18 cellular contexts compared by ENCODE assay signal in the genomic region with DNA sequence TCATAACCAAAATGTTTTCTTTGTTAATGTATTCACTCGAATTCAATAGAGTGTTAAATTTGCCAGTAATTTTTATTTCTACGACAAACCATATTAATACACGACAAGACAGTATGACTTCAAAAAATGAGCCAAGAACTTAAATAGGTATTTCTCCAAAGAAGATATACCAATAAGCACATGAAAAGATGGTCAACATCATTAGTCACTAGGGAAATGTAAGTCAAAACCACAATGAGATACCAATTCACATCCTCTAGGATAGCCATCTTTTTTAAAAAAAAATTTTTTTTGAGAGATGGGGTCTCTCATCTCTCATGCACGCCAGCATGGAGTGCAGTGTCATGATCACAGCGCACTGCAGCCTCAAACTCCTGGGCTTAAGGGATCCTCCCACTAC. TPM values are rescaled to one million over a fixed set of nuclear protein-coding genes. Genes with fewer than 3 reads are reported as not detected.
DNase-seq lines count a peak whose midpoint lies in the region; ATAC-seq, FAIRE-seq and TF ChIP-seq lines count a peak whose summit lies in the region.
"Had no signal": no experiment of that assay in that cellular context is flagged by ENCODE, and none has a peak within 500 bp of the region (broad histone marks: within the 10 kb centered on the region; RNA-seq: fewer than 3 reads in every experiment).

No MANE protein-coding gene starts in this region.

- no peak for FAIRE-seq in GM12878 (lab: Jason Lieb, UNC)
- no peak for FAIRE-seq in pancreas (lab: Jason Lieb, UNC)
- FAIRE-seq: GM12891, GM19239, H1 had no signal

- H2AFZ ChIP-seq in SK-N-SH (ENCODE audit: low read depth): no peak overlapping the region
- H2AFZ ChIP-seq in GM12878 (ENCODE audit: control insufficient read depth, low read depth, low read length): no peak overlapping the region

- TF ChIP-seq CTCF in SK-N-SH (IDR thresholded peaks at IDR 0.05): no peak
- no peak for TF ChIP-seq CTCF in GM12878 (IDR thresholded peaks at IDR 0.05 in 2 of 3, conservative IDR thresholded peaks at IDR 0.05 in 1 of 3; ENCODE audit: control insufficient read depth in 2 of 3, extremely low read depth in 1 of 3, insufficient read depth in 1 of 3, low read depth in 3 of 3, low read length in 3 of 3)
- no peak for TF ChIP-seq CTCF in pancreas (IDR thresholded peaks at IDR 0.05)

- ATAC-seq in SK-N-SH treated with all-trans-retinoic acid at 6 μM for 48 hours (no peak), GM12878 (no peak), pancreas (no peak)

- H3K36me3 ChIP-seq in SK-N-SH (replicated peaks in 1 of 2; ENCODE audit: control insufficient read depth in 1 of 2, insufficient read depth in 2 of 2, low read length in 1 of 2): no peaks in the 10 kb centered on the region
- no peaks in the 10 kb centered on the region for H3K36me3 ChIP-seq in GM12878 (ENCODE audit: control insufficient read depth in 2 of 2, insufficient read depth in 2 of 2, low read length in 1 of 2)
- H3K36me3 ChIP-seq in pancreas: no peaks in the 10 kb centered on the region
- H3K36me3 ChIP-seq in HAP-1 (replicated peaks): no peaks in the 10 kb centered on the region
- H3K36me3 ChIP-seq: BLaER1 had no signal

- CTCF ChIA-PET in SK-N-SH (lab: Yijun Ruan, JAX): no interaction called here
- CTCF ChIA-PET in GM12878 (lab: Yijun Ruan, JAX): interaction anchor here (0.7 kb wide), 1 partner anchor 18 kb away, joined by 3 read pairs; no protein-coding TSS in a partner anchor

- H4K20me1 ChIP-seq in SK-N-SH (ENCODE audit: insufficient read depth): no peaks in the 10 kb centered on the region
- H4K20me1 ChIP-seq in GM12878 (ENCODE audit: control insufficient read depth, insufficient read depth): no peaks in the 10 kb centered on the region
- H4K20me1 ChIP-seq: BLaER1 had no signal

- SMC1A ChIA-PET in GM12878 (lab: Charles Lee; ENCODE audit: uncharacterized antibody, unreplicated experiment): no interaction called here

- WGBS in SK-N-SH (ENCODE audit: low lambda C conversion rate): 63% methylated on average over 5 of the region's 5 CpGs
- 48% methylated on average over 5 of the region's 5 CpGs for WGBS in GM12878 (ENCODE audit: insufficient coverage, insufficient replicate concordance, low lambda C conversion rate, missing lambda C conversion rate)
- 61 to 66% methylated on average over 5 of the region's 5 CpGs for WGBS in pancreas, 2 donors

- H3K27ac ChIP-seq in SK-N-SH (ENCODE audit: low read depth in 2 of 2, low read length in 1 of 2) (no peak overlapping the region), GM12878 (ENCODE audit: control insufficient read depth, insufficient read depth) (no peak overlapping the region), pancreas (no peak overlapping the region)
- H3K27ac ChIP-seq: 22Rv1, BLaER1 had no signal

- no peak for TF ChIP-seq EP300 in SK-N-SH (IDR thresholded peaks at IDR 0.05; ENCODE audit: borderline replicate concordance in 1 of 2, low read depth in 1 of 2, low read length in 1 of 2)
- no peak for TF ChIP-seq EP300 in GM12878 (IDR thresholded peaks at IDR 0.05; ENCODE audit: borderline replicate concordance in 1 of 2, control insufficient read depth in 1 of 2, low read depth in 2 of 2, low read length in 2 of 2)

- no peak overlapping the region for H3K4me2 ChIP-seq in SK-N-SH
- no peak overlapping the region for H3K4me2 ChIP-seq in GM12878 (ENCODE audit: control insufficient read depth, insufficient read depth)
- H3K4me2 ChIP-seq: BLaER1 had no signal

- TF ChIP-seq POLR2A in GM12878 (IDR thresholded peaks at IDR 0.05; ENCODE audit: low read depth, low read length): no peak

- no peak overlapping the region for H3K9ac ChIP-seq in SK-N-SH
- no peak overlapping the region for H3K9ac ChIP-seq in GM12878 (ENCODE audit: control insufficient read depth, insufficient read depth, low read length)
- H3K9ac ChIP-seq: BLaER1 had no signal

- no TSS peak for BruUV-seq in GM12878 (replicated peaks; lab: Mats Ljungman, UMichigan)

- DNase-seq in SK-N-SH (no peak), OCI-M1 (lab: John Stamatoyannopoulos, UW) (peak; percentile 41), GM12878 (ENCODE audit: low read depth, low spot score) (no peak), mesenteric fat pad (ENCODE audit: low spot score) (no peak), pancreas (no peak), HAP-1 (ENCODE audit: low spot score in 2 of 2) (no peak)
- DNase-seq: CD4-positive, alpha-beta memory T cell; DMS153; DMS79; H9 had no signal

- no peaks in the 10 kb centered on the region for H3K9me2 ChIP-seq in SK-N-SH

- no peaks in the 10 kb centered on the region for H3F3A ChIP-seq in SK-N-SH (replicated peaks; ENCODE audit: insufficient read depth)

- TF ChIP-seq RAD21 in SK-N-SH (IDR thresholded peaks at IDR 0.05; ENCODE audit: low read length) (no peak), GM12878 (IDR thresholded peaks at IDR 0.05; ENCODE audit: insufficient read depth, low read depth, low read length) (no peak)

- POLR2A ChIA-PET in SK-N-SH (lab: Yijun Ruan, JAX): no interaction called here
- POLR2A ChIA-PET in GM12878 (lab: Charles Lee): no interaction called here

- intact Hi-C loops in GM12878 (cut with micrococcal nuclease; ENCODE audit: unreplicated experiment): no loop called here
- intact Hi-C loops in pancreas (cut with DNase I): no loop called here

- H3K4me3 ChIP-seq in SK-N-SH (ENCODE audit: low read depth in 2 of 2, low read length in 1 of 2) (no peak overlapping the region), GM12878 (no peak overlapping the region), pancreas (no peak overlapping the region), HAP-1 (no peak overlapping the region)
- H3K4me3 ChIP-seq: BLaER1 had no signal

- H3K9me3 ChIP-seq in SK-N-SH (no peaks in the 10 kb centered on the region), GM12878 (replicated peaks; ENCODE audit: control insufficient read depth, insufficient read depth, low read length) (no peaks in the 10 kb centered on the region; the same call in 2 of the 3 replicates), pancreas (no peaks in the 10 kb centered on the region), HAP-1 (no peaks in the 10 kb centered on the region)

- RAD21 ChIA-PET in GM12878 (lab: Charles Lee; ENCODE audit: unreplicated experiment): no interaction called here

- H3K4me1 ChIP-seq in SK-N-SH (ENCODE audit: control insufficient read depth in 1 of 2, insufficient read depth in 2 of 2, low read depth in 1 of 2, low read length in 1 of 2) (peaks cover 0 to 6% of the 10 kb centered on the region in 2 experiments; a peak in 1 of 4 replicates), GM12878 (ENCODE audit: control insufficient read depth, insufficient read depth, low read length) (no peaks in the 10 kb centered on the region), pancreas (no peaks in the 10 kb centered on the region), HAP-1 (peaks cover 3% of the 10 kb centered on the region)
- H3K4me1 ChIP-seq: BLaER1 had no signal

- H3K27me3 ChIP-seq in SK-N-SH (ENCODE audit: insufficient read depth): no peaks in the 10 kb centered on the region; the same call in 1 of the 2 replicates
- H3K27me3 ChIP-seq in GM12878 (replicated peaks in 1 of 2; ENCODE audit: control insufficient read depth in 2 of 2, insufficient read depth in 2 of 2, low read length in 1 of 2): no peaks in the 10 kb centered on the region; a peak in 1 of 4 replicates
- peaks cover 0 to 13% (median 1%) of the 10 kb centered on the region in 4 donors for H3K27me3 ChIP-seq in pancreas
- H3K27me3 ChIP-seq in HAP-1 (ENCODE audit: low read depth): peaks cover 7% of the 10 kb centered on the region
- H3K27me3 ChIP-seq: BLaER1 had no signal

- in situ Hi-C loops in GM12878 (cut with MboI): no loop called here
- in situ Hi-C loops in HAP-1 (cut with MboI; ENCODE audit: low sequenced_read_pairs): no loop called here

- H3K79me2 ChIP-seq in SK-N-SH (ENCODE audit: insufficient read depth) (no peaks in the 10 kb centered on the region), GM12878 (ENCODE audit: control insufficient read depth, insufficient read depth, low read length) (no peaks in the 10 kb centered on the region)

RNA-seq across cellular contexts. Expression of a gene that starts 5.0 kb away (rescaled TPM):
- polyA plus RNA-seq in SK-N-SH (2012; rRNA removed) (1.2 and 1.3 TPM in 2 replicates), GM12878 (2011; rRNA removed) (0.03 TPM in 1 of 2 replicates, not detected in the other), GM12878 (2014; fragmentation: Illumina TruSeq; extraction: Trizol) (0.01 and 1.3 TPM in 2 replicates), GM12878 (2014; fragmentation: Nextera tagmentation; extraction: Ambion mirVana) (under 1 TPM; 0.11 to 0.13 TPM), GM12878 (2014; rRNA removed) (0.27 TPM in 1 of 2 replicates, not detected in the other), GM12878 (2016; fragmentation: Nextera tagmentation; extraction: Ambion mirVana) (under 1 TPM; 0.47 to 0.48 TPM), pancreas (not detected)
- polyA plus RNA-seq in SK-N-SH (2012; cell fraction: cytosol; rRNA removed): 1.8 and 2.2 TPM in 2 replicates
- polyA plus RNA-seq in SK-N-SH (2012; cell fraction: nucleus; rRNA removed): 1.3 and 1.6 TPM in 2 replicates
- total RNA-seq in GM12878 (2013; cell fraction: nucleolus; rRNA removed): 0.38 and 0.95 TPM in 2 replicates
- total RNA-seq in GM12878 (2014; rRNA removed) (not detected in 2 replicates), GM12878 (2014; rRNA removed; fragmentation: Illumina TruSeq; extraction: Trizol) (0.04 TPM in 1 of 2 replicates, not detected in the other), GM12878 (2021) (not detected in 2 replicates), mesenteric fat pad (not detected), pancreas (not detected)
- 0.42 TPM for polyA plus RNA-seq in GM12878 (2011; ENCODE audit: low read depth)
- polyA plus RNA-seq in GM12878 (2011; cell fraction: cytosol; rRNA removed): 0.03 and 0.07 TPM in 2 replicates
- polyA plus RNA-seq in GM12878 (2011; cell fraction: nucleus; rRNA removed): 0.15 and 0.19 TPM in 2 replicates
- polyA plus RNA-seq in GM12878 (2012): 0.11 and 0.36 TPM in 2 replicates
- polyA minus RNA-seq in GM12878 (2011; rRNA and poly(A)+ RNA removed): not detected in 2 replicates
- polyA minus RNA-seq in GM12878 (2011; cell fraction: cytosol; rRNA and poly(A)+ RNA removed): not detected in 2 replicates
- 0.19 and 0.24 TPM in 2 replicates for polyA minus RNA-seq in GM12878 (2011; cell fraction: nucleus; rRNA and poly(A)+ RNA removed)
- total RNA-seq: A673; CD4-positive, alpha-beta memory T cell; HT-29 had no signal

RNA-seq across cellular contexts. Expression of a gene that starts 38.3 kb away (rescaled TPM):
- polyA plus RNA-seq in SK-N-SH (2012; rRNA removed) (6.4 and 8.9 TPM in 2 replicates), GM12878 (2011; rRNA removed) (17.6 and 28.9 TPM in 2 replicates), GM12878 (2014; fragmentation: Illumina TruSeq; extraction: Trizol) (34.0 and 42.6 TPM in 2 replicates), GM12878 (2014; fragmentation: Nextera tagmentation; extraction: Ambion mirVana) (10 to 100 TPM; 10.8 to 15.7 TPM), GM12878 (2014; rRNA removed) (19.6 and 21.0 TPM in 2 replicates), GM12878 (2016; fragmentation: Nextera tagmentation; extraction: Ambion mirVana) (10 to 100 TPM; 37.1 to 38.6 TPM), pancreas (1 to 10 TPM; 6.9 to 8.6 TPM)
- 10.0 and 13.7 TPM in 2 replicates for polyA plus RNA-seq in SK-N-SH (2012; cell fraction: cytosol; rRNA removed)
- 6.8 and 10.7 TPM in 2 replicates for polyA plus RNA-seq in SK-N-SH (2012; cell fraction: nucleus; rRNA removed)
- total RNA-seq in GM12878 (2013; cell fraction: nucleolus; rRNA removed): 18.9 and 21.6 TPM in 2 replicates
- total RNA-seq in GM12878 (2014; rRNA removed) (22.4 and 31.7 TPM in 2 replicates), GM12878 (2014; rRNA removed; fragmentation: Illumina TruSeq; extraction: Trizol) (41.0 and 42.3 TPM in 2 replicates), GM12878 (2021) (22.6 and 25.7 TPM in 2 replicates), mesenteric fat pad (16.5 TPM), pancreas (1 to 10 TPM; 6.7 to 9.9 (median 9.5) TPM)
- polyA plus RNA-seq in GM12878 (2011; ENCODE audit: low read depth): 12.2 TPM
- 6.7 and 7.5 TPM in 2 replicates for polyA plus RNA-seq in GM12878 (2011; cell fraction: cytosol; rRNA removed)
- polyA plus RNA-seq in GM12878 (2011; cell fraction: nucleus; rRNA removed): 6.2 and 6.5 TPM in 2 replicates
- polyA plus RNA-seq in GM12878 (2012): 15.2 and 17.5 TPM in 2 replicates
- 12.9 and 16.6 TPM in 2 replicates for polyA minus RNA-seq in GM12878 (2011; rRNA and poly(A)+ RNA removed)
- 6.7 and 7.2 TPM in 2 replicates for polyA minus RNA-seq in GM12878 (2011; cell fraction: cytosol; rRNA and poly(A)+ RNA removed)
- polyA minus RNA-seq in GM12878 (2011; cell fraction: nucleus; rRNA and poly(A)+ RNA removed): 3.1 and 6.3 TPM in 2 replicates

RNA-seq across cellular contexts. Expression of a gene that starts 57.2 kb away (rescaled TPM):
- polyA plus RNA-seq in SK-N-SH (2012; rRNA removed): 8.3 and 9.6 TPM in 2 replicates
- 3.5 and 4.9 TPM in 2 replicates for polyA plus RNA-seq in SK-N-SH (2012; cell fraction: cytosol; rRNA removed)
- 40.4 and 40.6 TPM in 2 replicates for polyA plus RNA-seq in SK-N-SH (2012; cell fraction: nucleus; rRNA removed)
- total RNA-seq in GM12878 (2013; cell fraction: nucleolus; rRNA removed): 45.7 and 46.3 TPM in 2 replicates
- 10.0 and 12.1 TPM in 2 replicates for total RNA-seq in GM12878 (2014; rRNA removed)
- total RNA-seq in GM12878 (2014; rRNA removed; fragmentation: Illumina TruSeq; extraction: Trizol): 10.2 and 11.4 TPM in 2 replicates
- total RNA-seq in GM12878 (2021): 16.7 and 24.6 TPM in 2 replicates
- polyA plus RNA-seq in GM12878 (2011; ENCODE audit: low read depth): 5.9 TPM
- polyA plus RNA-seq in GM12878 (2011; rRNA removed): 14.6 and 20.4 TPM in 2 replicates
- 18.1 and 25.7 TPM in 2 replicates for polyA plus RNA-seq in GM12878 (2011; cell fraction: cytosol; rRNA removed)
- polyA plus RNA-seq in GM12878 (2011; cell fraction: nucleus; rRNA removed): 51.8 and 61.0 TPM in 2 replicates
- 8.7 and 9.5 TPM in 2 replicates for polyA plus RNA-seq in GM12878 (2012)
- 15.8 and 21.8 TPM in 2 replicates for polyA plus RNA-seq in GM12878 (2014; fragmentation: Illumina TruSeq; extraction: Trizol)
- 1 to 10 TPM; 2.4 to 2.5 TPM for polyA plus RNA-seq in GM12878 (2014; fragmentation: Nextera tagmentation; extraction: Ambion mirVana)
- polyA plus RNA-seq in GM12878 (2014; rRNA removed): 20.5 and 21.6 TPM in 2 replicates
- 10 to 100 TPM; 16.4 to 17.3 TPM for polyA plus RNA-seq in GM12878 (2016; fragmentation: Nextera tagmentation; extraction: Ambion mirVana)
- polyA minus RNA-seq in GM12878 (2011; rRNA and poly(A)+ RNA removed): 14.4 and 22.3 TPM in 2 replicates
- 6.0 and 6.4 TPM in 2 replicates for polyA minus RNA-seq in GM12878 (2011; cell fraction: cytosol; rRNA and poly(A)+ RNA removed)
- polyA minus RNA-seq in GM12878 (2011; cell fraction: nucleus; rRNA and poly(A)+ RNA removed): 7.0 and 17.1 TPM in 2 replicates
- 5.2 TPM for total RNA-seq in mesenteric fat pad
- total RNA-seq in pancreas: 1 to 10 TPM; 1.0 to 5.0 (median 2.3) TPM
- polyA plus RNA-seq in pancreas: 1 to 10 TPM; 3.3 to 5.5 TPM
